ENCODE assay signal across 20 cellular contexts in genomic region chr19:51311388-51312257, GRCh38. TPM values are rescaled to one million over a fixed set of nuclear protein-coding genes. Genes with fewer than 3 reads are reported as not detected.
DNase-seq lines count a peak whose midpoint lies in the region; ATAC-seq and TF ChIP-seq lines count a peak whose summit lies in the region.
"Had no signal": no experiment of that assay in that cellular context is flagged by ENCODE, and none has a peak within 500 bp of the region (broad histone marks: within the 10 kb centered on the region; RNA-seq: fewer than 3 reads in every experiment).

Gene IGLON5, plus strand, starts transcription at chr19:51311644. Its CDS starts 204 bp downstream, at chr19:51311848.

- peaks cover 14% of the 10 kb centered on the region for H3K4me1 Mint-ChIP-seq in mesothelial cell of epicardium

- peaks cover 4% of the 10 kb centered on the region for H3K36me3 Mint-ChIP-seq in mesothelial cell of epicardium

- peaks cover 21% of the 10 kb centered on the region for H3K9me3 Mint-ChIP-seq in mesothelial cell of epicardium

- H3K36me3 ChIP-seq in A673 (ENCODE audit: insufficient read depth, low read length, poor library complexity, severe bottlenecking) (no peaks in the 10 kb centered on the region), H7 (replicated peaks; ENCODE audit: control insufficient read depth, insufficient read depth, low read length) (0 out of 2 replicates have a peak, but pooled peaks cover 1% of the 10 kb centered on the region), transverse colon (no peaks in the 10 kb centered on the region)
- H3K36me3 ChIP-seq: colonic mucosa, HAP-1 had no signal

- in situ Hi-C loops in transverse colon (cut with MboI; ENCODE audit: low pct_ligation_motif_present in 1 of 4, low pct_unique_long_range_greater_than_20kb in 1 of 4, low sequenced_read_pairs in 3 of 4) = no loop called here

- DNase-seq in A673 (ENCODE audit: low spot score) (peak; percentile 16), H7 (peak; percentile 99), ecto neural progenitor cell (ENCODE audit: low spot score) (peak; percentile 76), mesothelial cell of epicardium (ENCODE audit: low spot score in 2 of 2, unreplicated experiment in 2 of 2) (no peak), DMS53 (lab: John Stamatoyannopoulos, UW) (no peak), transverse colon (no peak)
- DNase-seq in stimulated activated CD4-positive, alpha-beta T cell treated with anti-CD3 and anti-CD28 coated beads, Interleukin-15, amount 100 ng/mL, for 24 hours = no peak
- DNase-seq: activated CD4-positive, alpha-beta T cell treated with anti-CD3 and anti-CD28 coated beads, Interleukin-2, amount 10 ng/mL, durations not matched to agents 7 days and 5 days; colonic mucosa; NCI-H1694; NCI-H526 treated with DMSO at 0.1 percent for 48 hours had no signal

- CTCF ChIA-PET in A673 (lab: Charles Lee) = no interaction called here

- WGBS in transverse colon (ENCODE audit: low coverage in 1 of 2), 2 donors = 17% methylated on average over 14 of the region's 76 CpGs; no CpG with 5 or more reads in 1 of the 2 donors

- H3K4me3 ChIP-seq in A673 (ENCODE audit: low read depth, low read length, poor library complexity, severe bottlenecking) (peak within 1 kb of the TSS; percentile 15), H7 (ENCODE audit: insufficient read depth, low read depth, low read length) (peak within 1 kb of the TSS; percentile 60), transverse colon (no peak within 1 kb of the TSS)
- H3K4me3 ChIP-seq: colonic mucosa, HAP-1, skin epidermis had no signal

- H3K27me3 Mint-ChIP-seq in mesothelial cell of epicardium (ENCODE audit: low read depth) = peaks cover 53% of the 10 kb centered on the region

- no peak for TF ChIP-seq CTCF in A673 (conservative IDR thresholded peaks at IDR 0.05; ENCODE audit: low read depth, low read length)
- no peak for TF ChIP-seq CTCF in mesothelial cell of epicardium (IDR thresholded peaks at IDR 0.05; ENCODE audit: unreplicated experiment)
- no peak for TF ChIP-seq CTCF in transverse colon (IDR thresholded peaks at IDR 0.05)

- TF ChIP-seq EP300 in transverse colon (IDR thresholded peaks at IDR 0.05; ENCODE audit: low read depth) = no peak

- BruUV-seq in A673 (replicated peaks; lab: Mats Ljungman, UMichigan) = no TSS peak

- H3K4me1 ChIP-seq in A673 (ENCODE audit: insufficient read depth, low read length, poor library complexity, severe bottlenecking) = no peaks in the 10 kb centered on the region
- H3K4me1 ChIP-seq in transverse colon = no peaks in the 10 kb centered on the region
- H3K4me1 ChIP-seq: colonic mucosa, HAP-1 had no signal

- POLR2A ChIA-PET in A673 (lab: Charles Lee; ENCODE audit: low non-redundant PET) = no interaction called here

- H3K9me3 ChIP-seq in A673 (ENCODE audit: low read depth, low read length, poor library complexity, severe bottlenecking) (no peaks in the 10 kb centered on the region), transverse colon (peaks cover 0 to 10% of the 10 kb centered on the region in 2 donors)
- H3K9me3 ChIP-seq: colonic mucosa, HAP-1 had no signal

- peaks cover 5% of the 10 kb centered on the region for H3K27me3 ChIP-seq in A673 (replicated peaks; ENCODE audit: insufficient read depth, low read depth, low read length, poor library complexity)
- H3K27me3 ChIP-seq in H7 (ENCODE audit: control insufficient read depth, insufficient read depth, low read length) = no peaks in the 10 kb centered on the region; the same call in 1 of the 2 replicates
- H3K27me3 ChIP-seq in transverse colon = peaks cover 47% of the 10 kb centered on the region

- intact Hi-C loops in A673 (cut with micrococcal nuclease; ENCODE audit: unreplicated experiment) (no loop called here), transverse colon (cut with DNase I; ENCODE audit: low total_unique reads) (loop anchor here (2.0 kb wide), 1 partner anchor 57 kb away; no protein-coding TSS in a partner anchor)

- no peak for TF ChIP-seq POLR2A in transverse colon (IDR thresholded peaks at IDR 0.05)

- no peak for ATAC-seq in GM18873 (IDR thresholded peaks at IDR 0.05; ENCODE audit: low FRiP score, unreplicated experiment)

- H3K27ac ChIP-seq in A673 (ENCODE audit: low read depth, low read length, poor library complexity, severe bottlenecking) (no peak within 1 kb of the TSS), transverse colon (no peak within 1 kb of the TSS)
- H3K27ac ChIP-seq: colonic mucosa, skin epidermis had no signal

- H3K27ac Mint-ChIP-seq in mesothelial cell of epicardium = peak within 1 kb of the TSS; percentile 59
- H3K27ac Mint-ChIP-seq: activated CD4-positive, alpha-beta T cell treated with anti-CD3 and anti-CD28 coated beads, Interleukin-2, amount 10 ng/mL, durations not matched to agents 7 days and 5 days; activated T-helper 1 cell treated with anti-CD3 and anti-CD28 coated beads, Interleukin-12 subunit alpha, Interleukin-12 subunit beta, Interleukin-2, Interleukin-4 antibody, amounts not matched to agents 30 ng/mL and 10 ng/mL and 1 ng/mL, durations not matched to agents 14 hours and 24 hours and 36 hours had no signal

- H3K4me3 Mint-ChIP-seq in mesothelial cell of epicardium = peak within 1 kb of the TSS; percentile 68
- H3K4me3 Mint-ChIP-seq: activated CD4-positive, alpha-beta T cell treated with anti-CD3 and anti-CD28 coated beads, Interleukin-2, amount 10 ng/mL, durations not matched to agents 7 days and 5 days; activated T-helper 1 cell treated with anti-CD3 and anti-CD28 coated beads, Interleukin-12 subunit alpha, Interleukin-12 subunit beta, Interleukin-2, Interleukin-4 antibody, amounts not matched to agents 30 ng/mL and 10 ng/mL and 1 ng/mL, durations not matched to agents 14 hours and 24 hours and 36 hours had no signal

RNA-seq across cellular contexts. Expression of gene IGLON5, which starts in this region (rescaled TPM):
- total RNA-seq in A673 (2021) = 0.39 and 0.94 TPM in 2 replicates
- 18.2 and 24.5 TPM in 2 replicates for total RNA-seq in H7 (2014; rRNA removed; shearing (Covaris generic))
- total RNA-seq in mesothelial cell of epicardium = 24.9 to 25.9 TPM (median 25.1 TPM) in 3 replicates
- total RNA-seq in transverse colon = under 1 TPM in 1 of 4 donors, not detected in 3; 0.27 TPM
- total RNA-seq: activated CD4-positive, alpha-beta T cell treated with anti-CD3 and anti-CD28 coated beads, Interleukin-2, amount 10 ng/mL, durations not matched to agents 7 days and 5 days; fibroblast of lung; LHCN-M2; lung microvascular endothelial cell; osteocyte; T-helper 2 cell treated with Interferon-gamma antibody and Interleukin-4, amounts not matched to agents 100 ng/mL and 5 ng/mL, for 36 hours had no signal

Comparison
In these comparisons a context has a peak if more than half of its experiments do, and no peak if none do; other contexts are left out.
1. Peak in DNase-seq and H3K4me3 ChIP-seq in A673; RNA of the gene not detected or under 1 TPM.
2. DNase-seq: peak in H7 (single experiment) and ecto neural progenitor cell (single experiment); none in mesothelial cell of epicardium (0 of 2), DMS53 (single experiment), stimulated activated CD4-positive, alpha-beta T cell treated with anti-CD3 and anti-CD28 coated beads, Interleukin-15, amount 100 ng/mL, for 24 hours (single experiment) and transverse colon (single experiment).